Comparison of ENCODE assay signal across 14 cellular contexts in the genomic region with DNA sequence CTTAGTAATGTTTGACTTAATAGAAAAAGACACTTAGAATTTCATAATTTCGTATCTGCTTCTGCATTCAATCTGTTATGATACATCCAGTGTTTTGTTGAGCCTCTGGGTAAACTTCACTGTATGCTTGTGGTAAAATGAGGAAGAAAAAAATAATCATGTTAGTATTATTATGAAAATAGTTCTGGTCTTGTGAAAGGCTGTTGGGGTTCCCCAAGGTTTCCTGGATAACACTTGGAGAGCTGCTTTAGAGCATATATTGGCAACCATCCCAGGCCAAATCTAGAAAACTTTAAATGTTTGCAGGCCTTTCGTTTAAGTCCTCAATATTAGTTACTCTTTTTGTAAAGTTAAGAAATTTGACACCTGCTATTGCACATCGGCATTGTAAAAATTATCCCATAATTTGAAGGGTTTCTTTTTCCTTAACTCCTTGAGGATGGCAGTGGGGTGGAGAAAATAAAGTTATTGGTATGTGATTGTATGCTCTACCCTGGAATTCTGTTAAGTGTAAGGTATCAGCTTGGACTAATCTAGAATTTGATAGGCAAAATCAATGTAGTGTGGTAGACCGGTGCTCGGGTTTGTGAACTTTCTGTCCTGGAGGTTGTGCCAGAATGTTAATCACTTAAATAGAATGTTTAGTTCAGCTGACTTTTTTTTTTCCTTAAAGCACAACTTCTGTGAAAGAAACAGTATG. TPM values are rescaled to one million over a fixed set of nuclear protein-coding genes. Genes with fewer than 3 reads are reported as not detected.
DNase-seq lines count a peak whose midpoint lies in the region; ATAC-seq and TF ChIP-seq lines count a peak whose summit lies in the region.
"Had no signal": no experiment of that assay in that cellular context is flagged by ENCODE, and none has a peak within 500 bp of the region (broad histone marks: within the 10 kb centered on the region; RNA-seq: fewer than 3 reads in every experiment).

No MANE protein-coding gene starts in this region.

- peaks cover 37% of the 10 kb centered on the region for H3K36me3 Mint-ChIP-seq in activated T-helper 1 cell treated with anti-CD3 and anti-CD28 coated beads, Interleukin-12 subunit alpha, Interleukin-12 subunit beta, Interleukin-2, Interleukin-4 antibody, amounts not matched to agents 30 ng/mL and 10 ng/mL and 1 ng/mL, durations not matched to agents 14 hours and 24 hours and 36 hours (ENCODE audit: low read depth)

- H3K9me3 Mint-ChIP-seq in activated T-helper 1 cell treated with anti-CD3 and anti-CD28 coated beads, Interleukin-12 subunit alpha, Interleukin-12 subunit beta, Interleukin-2, Interleukin-4 antibody, amounts not matched to agents 30 ng/mL and 10 ng/mL and 1 ng/mL, durations not matched to agents 14 hours and 24 hours and 36 hours: no peaks in the 10 kb centered on the region
- H3K9me3 Mint-ChIP-seq: neural progenitor cell had no signal

- no peak overlapping the region for H3K4me3 ChIP-seq in foreskin fibroblast (ENCODE audit: low read depth in 1 of 2, low read length in 2 of 2)
- no peak overlapping the region for H3K4me3 ChIP-seq in BE2C (ENCODE audit: low read depth, low read length)
- H3K4me3 ChIP-seq: neural progenitor cell, testis had no signal

- H3K27ac Mint-ChIP-seq in activated T-helper 1 cell treated with anti-CD3 and anti-CD28 coated beads, Interleukin-12 subunit alpha, Interleukin-12 subunit beta, Interleukin-2, Interleukin-4 antibody, amounts not matched to agents 30 ng/mL and 10 ng/mL and 1 ng/mL, durations not matched to agents 14 hours and 24 hours and 36 hours: peak overlapping the region; percentile 11
- H3K27ac Mint-ChIP-seq: neural progenitor cell had no signal

- TF ChIP-seq CTCF in foreskin fibroblast (IDR thresholded peaks at IDR 0.05; ENCODE audit: low read depth, low read length) (no peak), BE2C (IDR thresholded peaks at IDR 0.05; ENCODE audit: low read depth, low read length) (no peak)

- no peaks in the 10 kb centered on the region for H3K27me3 Mint-ChIP-seq in activated T-helper 1 cell treated with anti-CD3 and anti-CD28 coated beads, Interleukin-12 subunit alpha, Interleukin-12 subunit beta, Interleukin-2, Interleukin-4 antibody, amounts not matched to agents 30 ng/mL and 10 ng/mL and 1 ng/mL, durations not matched to agents 14 hours and 24 hours and 36 hours (ENCODE audit: insufficient read depth)

- H3K9me3 ChIP-seq in BE2C: no peaks in the 10 kb centered on the region
- H3K9me3 ChIP-seq: testis had no signal

- DNase-seq in EL: peak; percentile 28
- DNase-seq in activated T-helper 1 cell treated with anti-CD3 and anti-CD28 coated beads, Interleukin-12 subunit alpha, Interleukin-12 subunit beta, Interleukin-2, Interleukin-4 antibody, amounts not matched to agents 30 ng/mL and 10 ng/mL and 1 ng/mL, durations not matched to agents 14 hours and 24 hours and 36 hours (ENCODE audit: low spot score): no peak
- peak; percentile 34 to 60 for DNase-seq in foreskin fibroblast
- peak; percentile 7 for DNase-seq in renal cortical epithelial cell (ENCODE audit: low read depth)
- no peak for DNase-seq in stimulated activated naive CD4-positive, alpha-beta T cell (lab: John Stamatoyannopoulos, UW)
- DNase-seq in BE2C: no peak
- DNase-seq: activated gamma-delta T cell, Karpas-422, SHP77, testis had no signal

- no peaks in the 10 kb centered on the region for H3K27me3 ChIP-seq in BE2C
- H3K27me3 ChIP-seq: neural progenitor cell, testis had no signal

- peaks cover 48% of the 10 kb centered on the region for H3K4me1 Mint-ChIP-seq in activated T-helper 1 cell treated with anti-CD3 and anti-CD28 coated beads, Interleukin-12 subunit alpha, Interleukin-12 subunit beta, Interleukin-2, Interleukin-4 antibody, amounts not matched to agents 30 ng/mL and 10 ng/mL and 1 ng/mL, durations not matched to agents 14 hours and 24 hours and 36 hours (ENCODE audit: low read depth)
- H3K4me1 Mint-ChIP-seq: neural progenitor cell had no signal

- no peak overlapping the region for H3K4me3 Mint-ChIP-seq in activated T-helper 1 cell treated with anti-CD3 and anti-CD28 coated beads, Interleukin-12 subunit alpha, Interleukin-12 subunit beta, Interleukin-2, Interleukin-4 antibody, amounts not matched to agents 30 ng/mL and 10 ng/mL and 1 ng/mL, durations not matched to agents 14 hours and 24 hours and 36 hours
- H3K4me3 Mint-ChIP-seq: neural progenitor cell had no signal

- peaks cover 3% of the 10 kb centered on the region; the same call in 1 of the 2 replicates for H3K4me1 ChIP-seq in BE2C
- H3K4me1 ChIP-seq: neural progenitor cell had no signal

- intact Hi-C loops in activated T-helper 1 cell treated with anti-CD3 and anti-CD28 coated beads, Interleukin-12 subunit alpha, Interleukin-12 subunit beta, Interleukin-2, Interleukin-4 antibody, amounts not matched to agents 30 ng/mL and 10 ng/mL and 1 ng/mL, durations not matched to agents 14 hours and 24 hours and 36 hours (cut with micrococcal nuclease): no loop called here

- peaks cover 53% of the 10 kb centered on the region for H3K36me3 ChIP-seq in BE2C

- ATAC-seq in HG03159 (IDR thresholded peaks at IDR 0.05; ENCODE audit: unreplicated experiment) (no peak), GM21515 (IDR thresholded peaks at IDR 0.05; ENCODE audit: unreplicated experiment) (no peak)
- ATAC-seq: activated CD4-positive, CD25-positive, alpha-beta regulatory T cell treated with anti-CD3 and anti-CD28 coated beads, Interleukin-2, amount 50 U/mL, for 24 hours had no signal

RNA-seq across cellular contexts. Expression of a gene that starts 54.5 kb away (rescaled TPM):
- 130 and 135 TPM in 2 replicates for total RNA-seq in activated T-helper 1 cell treated with anti-CD3 and anti-CD28 coated beads, Interleukin-12 subunit alpha, Interleukin-12 subunit beta, Interleukin-2, Interleukin-4 antibody, amounts not matched to agents 30 ng/mL and 10 ng/mL and 1 ng/mL, durations not matched to agents 14 hours and 24 hours and 36 hours
- total RNA-seq in renal cortical epithelial cell: 46.5 and 92.2 TPM in 2 replicates
- 80.8 TPM for polyA plus RNA-seq in BE2C (2012; ENCODE audit: insufficient read depth, insufficient read length, low read depth)

Comparison
In these comparisons a context has a peak if more than half of its experiments do, and no peak if none do; other contexts are left out.
1. DNase-seq: peak in EL (single experiment), foreskin fibroblast (2 of 2) and renal cortical epithelial cell (single experiment); none in activated T-helper 1 cell treated with anti-CD3 and anti-CD28 coated beads, Interleukin-12 subunit alpha, Interleukin-12 subunit beta, Interleukin-2, Interleukin-4 antibody, amounts not matched to agents 30 ng/mL and 10 ng/mL and 1 ng/mL, durations not matched to agents 14 hours and 24 hours and 36 hours (single experiment), stimulated activated naive CD4-positive, alpha-beta T cell (0 of 6) and BE2C (single experiment).